Comparison of ENCODE assay signal across 18 cellular contexts in genomic region chr2:133523406-133523805, GRCh38. TPM values are rescaled to one million over a fixed set of nuclear protein-coding genes. Genes with fewer than 3 reads are reported as not detected.
DNase-seq lines count a peak whose midpoint lies in the region; ATAC-seq and TF ChIP-seq lines count a peak whose summit lies in the region.
"Had no signal": no experiment of that assay in that cellular context is flagged by ENCODE, and none has a peak within 500 bp of the region (broad histone marks: within the 10 kb centered on the region; RNA-seq: fewer than 3 reads in every experiment).

No MANE protein-coding gene starts in this region.

- ATAC-seq in activated CD4-positive, CD25-positive, alpha-beta regulatory T cell treated with anti-CD3 and anti-CD28 coated beads, Interleukin-2, amount 50 U/mL, for 24 hours, result no peak
- no peak for ATAC-seq in gastrocnemius medialis
- no peak for ATAC-seq in stimulated activated naive CD8-positive, alpha-beta T cell treated with anti-CD3 and anti-CD28 coated beads, Interleukin-15, Interleukin-2, amounts not matched to agents 100 U/mL and 50 U/mL, for 24 hours

- H3K4me1 ChIP-seq in A673 (ENCODE audit: insufficient read depth, low read length, poor library complexity, severe bottlenecking) (peaks cover 86% of the 10 kb centered on the region), iPS-20b (ENCODE audit: insufficient read depth, low read length) (peaks cover 8% of the 10 kb centered on the region; the same call in 1 of the 2 replicates), gastrocnemius medialis (no peaks in the 10 kb centered on the region)
- H3K4me1 ChIP-seq: BE2C had no signal

- peak overlapping the region; percentile 99 for H3K27ac ChIP-seq in A673 (ENCODE audit: low read depth, low read length, poor library complexity, severe bottlenecking)
- no peak overlapping the region for H3K27ac ChIP-seq in iPS-20b (ENCODE audit: low read length)
- no peak overlapping the region for H3K27ac ChIP-seq in gastrocnemius medialis
- H3K27ac ChIP-seq: 22Rv1, C4-2B had no signal

- H3K9me3 ChIP-seq in A673 (ENCODE audit: low read depth, low read length, poor library complexity, severe bottlenecking) (no peaks in the 10 kb centered on the region), iPS-20b (ENCODE audit: insufficient read depth, low read depth, low read length) (no peaks in the 10 kb centered on the region), gastrocnemius medialis (no peaks in the 10 kb centered on the region)
- H3K9me3 ChIP-seq: BE2C had no signal

- POLR2A ChIA-PET in A673 (lab: Charles Lee; ENCODE audit: low non-redundant PET), result no interaction called here

- no peak for TF ChIP-seq POLR2A in gastrocnemius medialis (IDR thresholded peaks at IDR 0.05)

- CTCF ChIA-PET in A673 (lab: Charles Lee), result no interaction called here

- in situ Hi-C loops in gastrocnemius medialis (cut with MboI; ENCODE audit: low sequenced_read_pairs in 4 of 4), result no loop called here

- DNase-seq in A673 (ENCODE audit: low spot score) (no peak), GM04503 (ENCODE audit: low read depth) (peak; percentile 43), choroid plexus epithelial cell (ENCODE audit: low read depth) (peak; percentile 8), gastrocnemius medialis (no peak)
- DNase-seq in stimulated activated naive CD8-positive, alpha-beta T cell treated with anti-CD3 and anti-CD28 coated beads, Interleukin-15, Interleukin-2, amounts not matched to agents 100 U/mL and 50 U/mL, for 24 hours, result no peak
- DNase-seq: BE2C; CD4-positive, alpha-beta memory T cell; COR-L47; DMS153; DMS79 treated with DMSO at 0.1 percent for 48 hours; GF-D8; H7; KG1 had no signal

- BruUV-seq in A673 (replicated peaks; lab: Mats Ljungman, UMichigan), result no TSS peak

- intact Hi-C loops in A673 (cut with micrococcal nuclease; ENCODE audit: unreplicated experiment), result loop anchor here (10.0 kb wide), 1 partner anchor 259 kb away; no protein-coding TSS in a partner anchor
- intact Hi-C loops in gastrocnemius medialis (cut with DNase I; ENCODE audit: low total_unique reads), result no loop called here

- H3K4me3 ChIP-seq in A673 (ENCODE audit: low read depth, low read length, poor library complexity, severe bottlenecking), result no peak overlapping the region
- H3K4me3 ChIP-seq in choroid plexus epithelial cell (ENCODE audit: low read depth, low read length), result no peak overlapping the region
- 0 out of 2 replicates have a peak overlapping the region, but pooled peaks have one; percentile 8 for H3K4me3 ChIP-seq in iPS-20b (ENCODE audit: low read length)
- no peak overlapping the region for H3K4me3 ChIP-seq in gastrocnemius medialis

- H3K36me3 ChIP-seq in A673 (ENCODE audit: insufficient read depth, low read length, poor library complexity, severe bottlenecking) (no peaks in the 10 kb centered on the region), iPS-20b (ENCODE audit: insufficient read depth, low read depth, low read length) (no peaks in the 10 kb centered on the region), gastrocnemius medialis (no peaks in the 10 kb centered on the region)
- H3K36me3 ChIP-seq: BE2C had no signal

- no peak overlapping the region for H3K9ac ChIP-seq in iPS-20b (ENCODE audit: low read depth, low read length)

- H3K27me3 ChIP-seq in A673 (replicated peaks; ENCODE audit: insufficient read depth, low read depth, low read length, poor library complexity) (no peaks in the 10 kb centered on the region), iPS-20b (ENCODE audit: insufficient read depth, low read length) (peaks cover 57% of the 10 kb centered on the region), gastrocnemius medialis (no peaks in the 10 kb centered on the region)
- H3K27me3 ChIP-seq: BE2C had no signal

- no peak for TF ChIP-seq CTCF in A673 (conservative IDR thresholded peaks at IDR 0.05; ENCODE audit: low read depth, low read length)
- TF ChIP-seq CTCF in choroid plexus epithelial cell (conservative IDR thresholded peaks at IDR 0.05; ENCODE audit: low read depth, low read length), result no peak
- no peak for TF ChIP-seq CTCF in gastrocnemius medialis (IDR thresholded peaks at IDR 0.05 in 4 of 5, conservative IDR thresholded peaks at IDR 0.05 in 1 of 5)

RNA-seq across cellular contexts. Expression of gene NCKAP5, which starts 44.9 kb away (rescaled TPM):
- total RNA-seq in A673 (2021) (26.6 and 33.1 TPM in 2 replicates), gastrocnemius medialis (under 1 TPM; 0.03 to 0.55 (median 0.33) TPM)
- total RNA-seq: CD4-positive, alpha-beta memory T cell; HT-29 had no signal

Comparison
In these comparisons a context has a peak if more than half of its experiments do, and no peak if none do; other contexts are left out.
1. DNase-seq: peak in GM04503 (single experiment) and choroid plexus epithelial cell (single experiment); none in A673 (single experiment), gastrocnemius medialis (0 of 2) and stimulated activated naive CD8-positive, alpha-beta T cell treated with anti-CD3 and anti-CD28 coated beads, Interleukin-15, Interleukin-2, amounts not matched to agents 100 U/mL and 50 U/mL, for 24 hours (single experiment).
2. RNA of gene NCKAP5, which starts 44.9 kb away (total RNA-seq): 26.6 to 33.1 TPM in A673; 0.03 to 0.55 TPM in gastrocnemius medialis; every median in the first group is over 10 times any median in the second.